Comparison of ENCODE assay signal across 8 cellular contexts in the genomic region with DNA sequence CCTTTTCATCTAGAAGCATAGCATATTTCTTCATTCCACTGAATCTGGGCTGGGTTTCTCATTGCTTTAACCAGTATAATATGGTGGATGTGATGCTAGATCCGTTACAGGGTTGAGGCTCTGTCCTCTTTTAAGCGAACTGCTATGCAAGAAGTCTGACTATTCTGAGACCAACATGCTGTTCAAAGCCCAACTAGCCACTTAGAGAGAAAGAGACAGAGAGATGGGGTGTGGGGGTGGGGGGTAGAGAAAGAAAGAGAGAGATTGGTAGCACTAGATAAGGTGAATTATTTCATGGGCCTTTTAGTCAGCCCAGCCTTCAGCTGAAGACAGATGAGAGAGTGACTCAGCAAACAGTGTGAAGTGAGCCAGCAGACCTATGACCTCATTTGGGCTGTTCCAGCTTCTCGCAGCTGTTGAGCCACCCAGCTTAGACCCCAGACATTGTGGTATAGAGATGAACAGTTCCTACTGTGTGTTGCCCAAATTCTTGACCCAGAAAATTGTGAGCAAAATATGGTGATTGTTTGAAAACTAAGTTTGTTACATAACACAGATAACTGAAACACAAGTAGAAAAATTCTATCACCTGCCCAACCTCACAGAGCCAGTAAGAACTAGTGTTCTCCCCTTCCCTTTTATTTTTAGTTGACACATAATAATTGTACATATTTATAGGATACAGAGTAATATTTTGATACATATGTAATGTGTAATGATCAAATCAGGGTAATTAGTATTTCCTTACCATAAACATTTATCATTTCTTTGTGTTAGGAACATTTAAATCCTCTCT. TPM values are rescaled to one million over a fixed set of nuclear protein-coding genes. Genes with fewer than 3 reads are reported as not detected.
DNase-seq lines count a peak whose midpoint lies in the region; ATAC-seq and TF ChIP-seq lines count a peak whose summit lies in the region.

No MANE protein-coding gene starts in this region.

- H3K36me3 Mint-ChIP-seq in progenitor cell of endocrine pancreas (ENCODE audit: insufficient read depth), result peaks cover 28% of the 10 kb centered on the region

- H3K27me3 Mint-ChIP-seq in progenitor cell of endocrine pancreas, result no peaks in the 10 kb centered on the region

- H3K27me3 ChIP-seq in HUES48 (ENCODE audit: control insufficient read depth, insufficient read depth, low read length) (no peaks in the 10 kb centered on the region), stomach (no peaks in the 10 kb centered on the region)

- H3K4me3 ChIP-seq in HUES48 (ENCODE audit: low read depth, low read length) (no peak overlapping the region), stomach (no peak overlapping the region)

- peak overlapping the region; percentile 92 for H3K27ac Mint-ChIP-seq in progenitor cell of endocrine pancreas

- peaks cover 15% of the 10 kb centered on the region for H3K9me3 Mint-ChIP-seq in progenitor cell of endocrine pancreas (ENCODE audit: low read depth)

- no peak for TF ChIP-seq EP300 in stomach (IDR thresholded peaks at IDR 0.05)

- intact Hi-C loops in stomach (cut with DNase I; ENCODE audit: low total_unique reads), result no loop called here

- peak; percentile 91 for DNase-seq in ELR (ENCODE audit: low read depth)
- peak; percentile 9 to 72 for DNase-seq in SW 1271 (lab: John Stamatoyannopoulos, UW)
- peak; percentile 76 for DNase-seq in glomerular visceral epithelial cell (ENCODE audit: extremely low spot score)
- no peak for DNase-seq in progenitor cell of endocrine pancreas (ENCODE audit: low spot score, unreplicated experiment)
- no peak for DNase-seq in stomach
- DNase-seq in activated CD4-positive, alpha-beta T cell treated with anti-CD3 and anti-CD28 coated beads, Interleukin-2, amount 50 U/mL, for 1 hour, result no peak

- WGBS in stomach, 5 donors, result 62 to 70% (median 68%) methylated on average over 3 of the region's 3 CpGs

- H3K4me3 Mint-ChIP-seq in progenitor cell of endocrine pancreas (ENCODE audit: low read depth), result no peak overlapping the region

- ATAC-seq in GM21528 (IDR thresholded peaks at IDR 0.05; ENCODE audit: low FRiP score, unreplicated experiment), result peak; percentile 75

- H3K36me3 ChIP-seq in HUES48 (ENCODE audit: control insufficient read depth, insufficient read depth, low read length), result no peaks in the 10 kb centered on the region
- no peaks in the 10 kb centered on the region for H3K36me3 ChIP-seq in stomach

- H3K4me1 ChIP-seq in HUES48 (ENCODE audit: control insufficient read depth, insufficient read depth, low read length) (peaks cover 23% of the 10 kb centered on the region), stomach (peaks cover 4 to 10% (median 9%) of the 10 kb centered on the region in 4 donors)

- TF ChIP-seq CTCF in progenitor cell of endocrine pancreas (IDR thresholded peaks at IDR 0.05; ENCODE audit: unreplicated experiment) (no peak), stomach (IDR thresholded peaks at IDR 0.05) (no peak)

- H3K9ac ChIP-seq in HUES48 (ENCODE audit: low read depth, low read length), result no peak overlapping the region; the same call in 1 of the 2 replicates

- peak overlapping the region; percentile 37 for H3K27ac ChIP-seq in HUES48 (ENCODE audit: low read depth, low read length)
- peak overlapping the region in 1 of 5 donors; percentile 7 for H3K27ac ChIP-seq in stomach

- H3K4me1 Mint-ChIP-seq in progenitor cell of endocrine pancreas (ENCODE audit: low read depth), result peaks cover 23% of the 10 kb centered on the region

- H3K9me3 ChIP-seq in HUES48 (ENCODE audit: control insufficient read depth, insufficient read depth, low read length) (peaks cover 3% of the 10 kb centered on the region; the same call in 1 of the 2 replicates), stomach (peaks cover 0 to 6% (median 3%) of the 10 kb centered on the region in 4 donors)

- TF ChIP-seq POLR2A in stomach (IDR thresholded peaks at IDR 0.05), result no peak

RNA-seq across cellular contexts. Expression of a gene that starts 40.7 kb away (rescaled TPM):
- 96.0 and 101 TPM in 2 replicates for total RNA-seq in progenitor cell of endocrine pancreas
- total RNA-seq in stomach, result 10 to 100 TPM; 21.4 to 64.8 (median 43.8) TPM
- polyA plus RNA-seq in stomach, result 10 to 100 TPM; 13.8 to 33.1 (median 29.6) TPM

Comparison
In these comparisons a context has a peak if more than half of its experiments do, and no peak if none do; other contexts are left out.
1. DNase-seq: peak in ELR (single experiment), SW 1271 (2 of 2) and glomerular visceral epithelial cell (single experiment); none in progenitor cell of endocrine pancreas (single experiment), stomach (single experiment) and activated CD4-positive, alpha-beta T cell treated with anti-CD3 and anti-CD28 coated beads, Interleukin-2, amount 50 U/mL, for 1 hour (single experiment).